In the genomic region with DNA sequence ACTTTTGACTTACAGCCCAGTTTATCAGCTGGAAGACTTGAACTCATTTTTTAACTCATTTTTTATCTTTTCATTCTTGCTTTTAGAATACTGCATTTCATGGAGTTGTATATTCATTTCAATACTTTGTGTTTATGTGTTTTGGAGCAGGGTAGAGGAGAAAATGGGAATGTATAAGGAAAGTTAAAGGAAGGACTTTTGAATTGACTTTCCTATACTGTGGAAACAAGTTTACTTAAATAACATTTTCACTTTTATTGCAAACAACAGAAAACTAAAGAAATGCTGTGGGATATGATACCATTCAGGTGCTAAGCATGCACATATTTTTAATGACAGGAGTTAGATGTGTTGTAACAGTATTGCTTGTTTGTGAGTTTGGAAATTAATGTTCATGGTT, we compare ENCODE assay signal across 16 cellular contexts. TPM values are rescaled to one million over a fixed set of nuclear protein-coding genes. Genes with fewer than 3 reads are reported as not detected.
A peak's percentile ranks its signal among the peaks of the same experiment; 100 is the strongest.
DNase-seq lines count a peak whose midpoint lies in the region; ATAC-seq and TF ChIP-seq lines count a peak whose summit lies in the region.
"Had no signal": no experiment of that assay in that cellular context is flagged by ENCODE, and none has a peak within 500 bp of the region (broad histone marks: within the 10 kb centered on the region; RNA-seq: fewer than 3 reads in every experiment).

No MANE protein-coding gene starts in this region.

- no peak overlapping the region for H3K4me3 Mint-ChIP-seq in activated CD8-positive, alpha-beta T cell treated with anti-CD3 and anti-CD28 coated beads for 36 hours
- H3K4me3 Mint-ChIP-seq in activated CD8-positive, alpha-beta T cell treated with anti-CD3 and anti-CD28 coated beads, Interleukin-2, amount 10 ng/mL, durations not matched to agents 7 days and 5 days, result no peak overlapping the region
- H3K4me3 Mint-ChIP-seq in CD4-positive, CD25-positive, alpha-beta regulatory T cell, result peak overlapping the region in 3 of 4 donors; percentile 35 to 58 (median 56)
- H3K4me3 Mint-ChIP-seq in T-helper 17 cell, result peak overlapping the region; percentile 36

- H3K4me1 Mint-ChIP-seq in activated CD8-positive, alpha-beta T cell treated with anti-CD3 and anti-CD28 coated beads for 36 hours (ENCODE audit: low read depth), result peaks cover 69% of the 10 kb centered on the region
- peaks cover 40% of the 10 kb centered on the region for H3K4me1 Mint-ChIP-seq in activated CD8-positive, alpha-beta T cell treated with anti-CD3 and anti-CD28 coated beads, Interleukin-2, amount 10 ng/mL, durations not matched to agents 7 days and 5 days (ENCODE audit: low read depth)
- H3K4me1 Mint-ChIP-seq in CD4-positive, CD25-positive, alpha-beta regulatory T cell, result peaks cover 37 to 70% (median 58%) of the 10 kb centered on the region in 4 donors
- H3K4me1 Mint-ChIP-seq in T-helper 17 cell, result peaks cover 43% of the 10 kb centered on the region

- POLR2A ChIA-PET in activated CD8-positive, alpha-beta T cell treated with anti-CD3 and anti-CD28 coated beads for 36 hours (lab: Charles Lee), result no interaction called here
- POLR2A ChIA-PET in activated CD8-positive, alpha-beta T cell treated with anti-CD3 and anti-CD28 coated beads, Interleukin-2, amount 10 ng/mL, durations not matched to agents 7 days and 5 days (lab: Charles Lee), result no interaction called here

- H3K79me2 ChIP-seq in osteoblast (ENCODE audit: insufficient read depth, low read length), result peaks cover 94% of the 10 kb centered on the region

- peaks cover 13% of the 10 kb centered on the region for H3K36me3 ChIP-seq in CD4-positive, CD25-positive, alpha-beta regulatory T cell (ENCODE audit: control insufficient read depth, insufficient read depth, low read length)
- H3K36me3 ChIP-seq in osteoblast (ENCODE audit: insufficient read depth, low read length), result no peaks in the 10 kb centered on the region

- H3K27me3 Mint-ChIP-seq in activated CD8-positive, alpha-beta T cell treated with anti-CD3 and anti-CD28 coated beads for 36 hours, result no peaks in the 10 kb centered on the region
- H3K27me3 Mint-ChIP-seq in activated CD8-positive, alpha-beta T cell treated with anti-CD3 and anti-CD28 coated beads, Interleukin-2, amount 10 ng/mL, durations not matched to agents 7 days and 5 days (ENCODE audit: low read depth), result no peaks in the 10 kb centered on the region
- no peaks in the 10 kb centered on the region for H3K27me3 Mint-ChIP-seq in CD4-positive, CD25-positive, alpha-beta regulatory T cell
- H3K27me3 Mint-ChIP-seq in T-helper 17 cell, result no peaks in the 10 kb centered on the region

- TF ChIP-seq CTCF in activated CD8-positive, alpha-beta T cell treated with anti-CD3 and anti-CD28 coated beads for 36 hours (IDR thresholded peaks at IDR 0.05), result no peak
- TF ChIP-seq CTCF in osteoblast (IDR thresholded peaks at IDR 0.05; ENCODE audit: extremely low read depth, low read depth, low read length), result no peak

- CTCF ChIA-PET in activated CD8-positive, alpha-beta T cell treated with anti-CD3 and anti-CD28 coated beads for 36 hours (lab: Charles Lee), result no interaction called here
- CTCF ChIA-PET in activated CD8-positive, alpha-beta T cell treated with anti-CD3 and anti-CD28 coated beads, Interleukin-2, amount 10 ng/mL, durations not matched to agents 7 days and 5 days (lab: Charles Lee), result interaction anchor here (1.6 kb wide), 1 partner anchor 11 kb away, joined by 3 read pairs; no protein-coding TSS in a partner anchor

- no peak overlapping the region for H3K27ac ChIP-seq in CD4-positive, CD25-positive, alpha-beta regulatory T cell (ENCODE audit: insufficient read depth, low read length, poor library complexity, severe bottlenecking)
- no peak overlapping the region for H3K27ac ChIP-seq in osteoblast (ENCODE audit: low read depth, low read length)
- H3K27ac ChIP-seq: GM23248 had no signal

- H4K20me1 ChIP-seq in osteoblast (ENCODE audit: insufficient read depth, low read length), result peaks cover 63% of the 10 kb centered on the region

- peak overlapping the region; percentile 20 for H3K4me3 ChIP-seq in CD4-positive, CD25-positive, alpha-beta regulatory T cell (ENCODE audit: low read depth, low read length)
- H3K4me3 ChIP-seq in osteoblast (ENCODE audit: insufficient read depth, low read length), result no peak overlapping the region
- H3K4me3 ChIP-seq: GM23248 had no signal

- peaks cover 25% of the 10 kb centered on the region for H3K36me3 Mint-ChIP-seq in activated CD8-positive, alpha-beta T cell treated with anti-CD3 and anti-CD28 coated beads for 36 hours (ENCODE audit: low read depth)
- H3K36me3 Mint-ChIP-seq in activated CD8-positive, alpha-beta T cell treated with anti-CD3 and anti-CD28 coated beads, Interleukin-2, amount 10 ng/mL, durations not matched to agents 7 days and 5 days (ENCODE audit: low read depth), result peaks cover 42% of the 10 kb centered on the region
- peaks cover 28% of the 10 kb centered on the region for H3K36me3 Mint-ChIP-seq in CD4-positive, CD25-positive, alpha-beta regulatory T cell
- H3K36me3 Mint-ChIP-seq in T-helper 17 cell (ENCODE audit: low read depth), result peaks cover 6% of the 10 kb centered on the region

- H3K4me1 ChIP-seq in CD4-positive, CD25-positive, alpha-beta regulatory T cell (ENCODE audit: control insufficient read depth, insufficient read depth, low read length, poor library complexity, severe bottlenecking), result peaks cover 46% of the 10 kb centered on the region
- no peaks in the 10 kb centered on the region for H3K4me1 ChIP-seq in osteoblast (ENCODE audit: insufficient read depth, low read length)

- peak overlapping the region; percentile 52 for H3K27ac Mint-ChIP-seq in activated CD8-positive, alpha-beta T cell treated with anti-CD3 and anti-CD28 coated beads for 36 hours
- H3K27ac Mint-ChIP-seq in activated CD8-positive, alpha-beta T cell treated with anti-CD3 and anti-CD28 coated beads, Interleukin-2, amount 10 ng/mL, durations not matched to agents 7 days and 5 days, result no peak overlapping the region
- H3K27ac Mint-ChIP-seq in CD4-positive, CD25-positive, alpha-beta regulatory T cell, result peak overlapping the region in 2 of 3 donors; percentile 3 to 33
- H3K27ac Mint-ChIP-seq in T-helper 17 cell, result no peak overlapping the region

- peaks cover 0 to 2% of the 10 kb centered on the region in 2 experiments for H3K9me3 ChIP-seq in CD4-positive, CD25-positive, alpha-beta regulatory T cell (ENCODE audit: control insufficient read depth in 2 of 2, low read length in 2 of 2)
- H3K9me3 ChIP-seq in T-helper 17 cell (ENCODE audit: control insufficient read depth, low read length, poor library complexity, severe bottlenecking), result no peaks in the 10 kb centered on the region
- no peaks in the 10 kb centered on the region for H3K9me3 ChIP-seq in osteoblast (ENCODE audit: low read depth, low read length)

- no peak overlapping the region for H3K4me2 ChIP-seq in osteoblast (ENCODE audit: insufficient read depth, low read length)

- no peak for ATAC-seq in activated CD8-positive, alpha-beta T cell treated with anti-CD3 and anti-CD28 coated beads for 36 hours
- no peak for ATAC-seq in activated CD8-positive, alpha-beta T cell treated with anti-CD3 and anti-CD28 coated beads, Interleukin-2, amount 10 ng/mL, durations not matched to agents 7 days and 5 days
- no peak for ATAC-seq in CD4-positive, CD25-positive, alpha-beta regulatory T cell (ENCODE audit: low read depth in 2 of 2)
- ATAC-seq in T-helper 17 cell (no peak), GM19452 (IDR thresholded peaks at IDR 0.05; ENCODE audit: unreplicated experiment) (no peak)
- ATAC-seq: HCT116 had no signal

- H3K27me3 ChIP-seq in CD4-positive, CD25-positive, alpha-beta regulatory T cell (ENCODE audit: control insufficient read depth, insufficient read depth, low read length), result no peaks in the 10 kb centered on the region
- no peaks in the 10 kb centered on the region for H3K27me3 ChIP-seq in osteoblast (ENCODE audit: insufficient read depth, low read length)

- DNase-seq in activated CD8-positive, alpha-beta T cell treated with anti-CD3 and anti-CD28 coated beads for 36 hours, result no peak
- DNase-seq in activated CD8-positive, alpha-beta T cell treated with anti-CD3 and anti-CD28 coated beads, Interleukin-2, amount 10 ng/mL, durations not matched to agents 7 days and 5 days, result no peak
- DNase-seq in CD4-positive, CD25-positive, alpha-beta regulatory T cell, result no peak
- DNase-seq in T-helper 17 cell (no peak), osteoblast (ENCODE audit: insufficient read length, low spot score, missing footprints) (peak; percentile 1), GM19238 (ENCODE audit: insufficient read length, low spot score) (no peak)
- DNase-seq in central memory CD4-positive, alpha-beta T cell, result no peak
- DNase-seq: CD8-positive, alpha-beta memory T cell; DMS79 treated with DMSO at 0.1 percent for 48 hours; GM23248; MV-4-11; NCI-H1417; NCI-H1930; NCI-H526 treated with DMSO at 0.1 percent for 48 hours had no signal

- peaks cover 9% of the 10 kb centered on the region for H3K9me3 Mint-ChIP-seq in activated CD8-positive, alpha-beta T cell treated with anti-CD3 and anti-CD28 coated beads for 36 hours
- no peaks in the 10 kb centered on the region for H3K9me3 Mint-ChIP-seq in activated CD8-positive, alpha-beta T cell treated with anti-CD3 and anti-CD28 coated beads, Interleukin-2, amount 10 ng/mL, durations not matched to agents 7 days and 5 days (ENCODE audit: insufficient read depth)
- H3K9me3 Mint-ChIP-seq in CD4-positive, CD25-positive, alpha-beta regulatory T cell, result peaks cover 0 to 9% (median 1%) of the 10 kb centered on the region in 7 donors

- intact Hi-C loops in activated CD8-positive, alpha-beta T cell treated with anti-CD3 and anti-CD28 coated beads for 36 hours (cut with micrococcal nuclease), result no loop called here

- no peak overlapping the region for H2AFZ ChIP-seq in osteoblast (ENCODE audit: low read length)
- H2AFZ ChIP-seq: GM23248 had no signal

RNA-seq across cellular contexts. Expression of a gene that starts 11.7 kb away (rescaled TPM):
- 10 to 100 TPM; 39.6 to 40.2 TPM for total RNA-seq in activated CD8-positive, alpha-beta T cell treated with anti-CD3 and anti-CD28 coated beads for 36 hours
- 10 to 100 TPM; 54.1 to 55.9 TPM for total RNA-seq in activated CD8-positive, alpha-beta T cell treated with anti-CD3 and anti-CD28 coated beads, Interleukin-2, amount 10 ng/mL, durations not matched to agents 7 days and 5 days
- 132 TPM for total RNA-seq in CD4-positive, CD25-positive, alpha-beta regulatory T cell
- 10 to 100 TPM; 12.5 to 21.2 (median 15.4) TPM for polyA plus RNA-seq in CD4-positive, CD25-positive, alpha-beta regulatory T cell
- total RNA-seq in T-helper 17 cell (100 to 1,000 TPM; 113 to 118 TPM), osteoblast (22.8 and 29.5 TPM in 2 replicates)

Comparison
In these comparisons a context has a peak if more than half of its experiments do, and no peak if none do; other contexts are left out.
1. H3K27ac Mint-ChIP-seq: peak in activated CD8-positive, alpha-beta T cell treated with anti-CD3 and anti-CD28 coated beads for 36 hours (single experiment) and CD4-positive, CD25-positive, alpha-beta regulatory T cell (2 of 3); none in activated CD8-positive, alpha-beta T cell treated with anti-CD3 and anti-CD28 coated beads, Interleukin-2, amount 10 ng/mL, durations not matched to agents 7 days and 5 days (single experiment) and T-helper 17 cell (single experiment).
2. H3K4me3 Mint-ChIP-seq: peak in CD4-positive, CD25-positive, alpha-beta regulatory T cell (3 of 4) and T-helper 17 cell (single experiment); none in activated CD8-positive, alpha-beta T cell treated with anti-CD3 and anti-CD28 coated beads for 36 hours (single experiment) and activated CD8-positive, alpha-beta T cell treated with anti-CD3 and anti-CD28 coated beads, Interleukin-2, amount 10 ng/mL, durations not matched to agents 7 days and 5 days (single experiment).